Comparison of ENCODE assay signal across 1 cellular context in the genomic region with DNA sequence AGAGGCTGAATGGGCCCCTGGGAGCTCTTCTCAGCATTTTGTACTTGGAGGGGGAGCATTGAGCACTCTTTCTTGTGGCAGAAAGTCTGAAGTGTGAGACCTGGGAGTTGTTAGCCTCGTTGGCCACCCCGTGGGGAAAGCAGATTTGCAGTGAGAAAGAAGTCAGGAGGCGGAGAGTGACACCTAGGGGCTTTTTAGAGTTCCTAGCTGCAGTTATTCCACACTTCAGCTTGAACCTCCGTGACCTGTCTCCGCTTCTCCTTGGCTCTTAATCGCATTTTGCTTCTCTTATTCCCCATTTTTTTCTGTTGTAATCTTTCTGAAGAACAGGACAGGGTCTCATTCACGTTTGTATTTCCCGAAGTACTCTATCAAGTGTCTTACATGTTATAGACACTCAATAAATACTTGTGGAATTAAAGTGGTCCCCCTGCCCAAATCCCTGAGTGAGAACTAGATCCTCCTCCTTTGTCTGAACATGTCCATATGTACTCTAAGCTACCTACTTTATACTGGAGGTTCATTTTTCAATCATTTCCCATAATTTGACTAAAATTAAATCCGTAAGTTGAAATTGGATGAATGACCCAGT.
TF ChIP-seq lines count a peak whose summit lies in the region.

No MANE protein-coding gene starts in this region.

TF ChIP-seq in HEK293, 187 proteins besides CTCF, POLR2A, EP300 and RAD21 (continued from another document):
- TF ChIP-seq, protein P1, sequence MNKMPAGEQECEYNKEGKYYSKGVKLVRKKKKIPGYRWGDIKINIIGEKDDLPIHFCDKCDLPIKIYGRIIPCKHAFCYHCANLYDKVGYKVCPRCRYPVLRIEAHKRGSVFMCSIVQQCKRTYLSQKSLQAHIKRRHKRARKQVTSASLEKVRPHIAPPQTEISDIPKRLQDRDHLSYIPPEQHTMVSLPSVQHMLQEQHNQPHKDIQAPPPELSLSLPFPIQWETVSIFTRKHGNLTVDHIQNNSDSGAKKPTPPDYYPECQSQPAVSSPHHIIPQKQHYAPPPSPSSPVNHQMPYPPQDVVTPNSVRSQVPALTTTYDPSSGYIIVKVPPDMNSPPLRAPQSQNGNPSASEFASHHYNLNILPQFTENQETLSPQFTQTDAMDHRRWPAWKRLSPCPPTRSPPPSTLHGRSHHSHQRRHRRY (tag by site-specific recombination; IDR thresholded peaks at IDR 0.05) = no peak
- TF ChIP-seq ZNF555 (tag by site-specific recombination; conservative IDR thresholded peaks at IDR 0.05) (no peak), ZBTB1 (tag by site-specific recombination; IDR thresholded peaks at IDR 0.05) (no peak), ZNF707 (tag by site-specific recombination; IDR thresholded peaks at IDR 0.05) (no peak), GLIS2 (tag by site-specific recombination; IDR thresholded peaks at IDR 0.05) (no peak), ZNF266 (tag by site-specific recombination; IDR thresholded peaks at IDR 0.05; ENCODE audit: low read depth) (no peak), ZNF16 (tag by site-specific recombination; IDR thresholded peaks at IDR 0.05; ENCODE audit: low read depth) (no peak), ZSCAN30 (tag by site-specific recombination; IDR thresholded peaks at IDR 0.05) (peak; percentile 20; the same call in 1 of the 2 replicates), ZNF223 (tag by site-specific recombination; IDR thresholded peaks at IDR 0.05) (no peak), TRIM28 (IDR thresholded peaks at IDR 0.05; ENCODE audit: borderline replicate concordance, low read length) (peak; percentile 29; the same call in 1 of the 2 replicates), ZNF654 (tag by site-specific recombination; IDR thresholded peaks at IDR 0.05; ENCODE audit: low read depth) (peak; percentile 96), ZNF423 (tag by site-specific recombination; IDR thresholded peaks at IDR 0.05) (no peak), ZNF174 (tag by site-specific recombination; IDR thresholded peaks at IDR 0.05) (no peak), ZBTB10 (tag by site-specific recombination; IDR thresholded peaks at IDR 0.05) (no peak), REPIN1 (tag by site-specific recombination; IDR thresholded peaks at IDR 0.05; ENCODE audit: low read depth) (no peak), ZNF664 (tag by site-specific recombination; IDR thresholded peaks at IDR 0.05) (no peak), ZNF366 (tag by site-specific recombination; conservative IDR thresholded peaks at IDR 0.05) (no peak), HOXA7 (CRISPR knock-in tag; IDR thresholded peaks at IDR 0.05; ENCODE audit: borderline replicate concordance) (no peak), KLF8 (tag by site-specific recombination; IDR thresholded peaks at IDR 0.05) (no peak)
- TF ChIP-seq, protein P2, sequence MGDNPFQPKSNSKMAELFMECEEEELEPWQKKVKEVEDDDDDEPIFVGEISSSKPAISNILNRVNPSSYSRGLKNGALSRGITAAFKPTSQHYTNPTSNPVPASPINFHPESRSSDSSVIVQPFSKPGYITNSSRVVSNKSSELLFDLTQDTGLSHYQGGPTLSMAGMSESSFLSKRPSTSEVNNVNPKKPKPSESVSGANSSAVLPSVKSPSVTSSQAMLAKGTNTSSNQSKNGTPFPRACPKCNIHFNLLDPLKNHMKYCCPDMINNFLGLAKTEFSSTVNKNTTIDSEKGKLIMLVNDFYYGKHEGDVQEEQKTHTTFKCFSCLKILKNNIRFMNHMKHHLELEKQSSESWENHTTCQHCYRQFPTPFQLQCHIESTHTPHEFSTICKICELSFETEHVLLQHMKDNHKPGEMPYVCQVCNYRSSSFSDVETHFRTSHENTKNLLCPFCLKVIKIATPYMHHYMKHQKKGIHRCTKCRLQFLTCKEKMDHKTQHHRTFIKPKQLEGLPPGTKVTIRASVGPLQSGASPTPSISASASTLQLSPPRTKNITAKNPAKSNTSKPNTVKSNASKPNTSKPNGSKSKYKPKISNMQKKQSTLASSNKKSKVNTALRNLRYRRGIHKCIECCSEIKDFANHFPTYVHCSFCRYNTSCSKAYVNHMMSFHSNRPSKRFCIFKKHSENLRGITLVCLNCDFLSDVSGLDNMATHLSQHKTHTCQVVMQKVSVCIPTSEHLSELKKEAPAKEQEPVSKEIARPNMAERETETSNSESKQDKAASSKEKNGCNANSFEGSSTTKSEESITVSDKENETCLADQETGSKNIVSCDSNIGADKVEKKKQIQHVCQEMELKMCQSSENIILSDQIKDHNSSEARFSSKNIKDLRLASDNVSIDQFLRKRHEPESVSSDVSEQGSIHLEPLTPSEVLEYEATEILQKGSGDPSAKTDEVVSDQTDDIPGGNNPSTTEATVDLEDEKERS (tag by site-specific recombination; IDR thresholded peaks at IDR 0.05) = no peak
- TF ChIP-seq, protein P3, sequence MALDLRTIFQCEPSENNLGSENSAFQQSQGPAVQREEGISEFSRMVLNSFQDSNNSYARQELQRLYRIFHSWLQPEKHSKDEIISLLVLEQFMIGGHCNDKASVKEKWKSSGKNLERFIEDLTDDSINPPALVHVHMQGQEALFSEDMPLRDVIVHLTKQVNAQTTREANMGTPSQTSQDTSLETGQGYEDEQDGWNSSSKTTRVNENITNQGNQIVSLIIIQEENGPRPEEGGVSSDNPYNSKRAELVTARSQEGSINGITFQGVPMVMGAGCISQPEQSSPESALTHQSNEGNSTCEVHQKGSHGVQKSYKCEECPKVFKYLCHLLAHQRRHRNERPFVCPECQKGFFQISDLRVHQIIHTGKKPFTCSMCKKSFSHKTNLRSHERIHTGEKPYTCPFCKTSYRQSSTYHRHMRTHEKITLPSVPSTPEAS (tag by site-specific recombination; IDR thresholded peaks at IDR 0.05) = no peak
- TF ChIP-seq, protein P4, sequence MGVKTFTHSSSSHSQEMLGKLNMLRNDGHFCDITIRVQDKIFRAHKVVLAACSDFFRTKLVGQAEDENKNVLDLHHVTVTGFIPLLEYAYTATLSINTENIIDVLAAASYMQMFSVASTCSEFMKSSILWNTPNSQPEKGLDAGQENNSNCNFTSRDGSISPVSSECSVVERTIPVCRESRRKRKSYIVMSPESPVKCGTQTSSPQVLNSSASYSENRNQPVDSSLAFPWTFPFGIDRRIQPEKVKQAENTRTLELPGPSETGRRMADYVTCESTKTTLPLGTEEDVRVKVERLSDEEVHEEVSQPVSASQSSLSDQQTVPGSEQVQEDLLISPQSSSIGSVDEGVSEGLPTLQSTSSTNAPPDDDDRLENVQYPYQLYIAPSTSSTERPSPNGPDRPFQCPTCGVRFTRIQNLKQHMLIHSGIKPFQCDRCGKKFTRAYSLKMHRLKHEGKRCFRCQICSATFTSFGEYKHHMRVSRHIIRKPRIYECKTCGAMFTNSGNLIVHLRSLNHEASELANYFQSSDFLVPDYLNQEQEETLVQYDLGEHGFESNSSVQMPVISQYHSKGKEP (tag by site-specific recombination; IDR thresholded peaks at IDR 0.05) = no peak
TF ChIP-seq in HEK293: peak in this region for 5.
